ENCODE assay signal across 8 cellular contexts in the genomic region with DNA sequence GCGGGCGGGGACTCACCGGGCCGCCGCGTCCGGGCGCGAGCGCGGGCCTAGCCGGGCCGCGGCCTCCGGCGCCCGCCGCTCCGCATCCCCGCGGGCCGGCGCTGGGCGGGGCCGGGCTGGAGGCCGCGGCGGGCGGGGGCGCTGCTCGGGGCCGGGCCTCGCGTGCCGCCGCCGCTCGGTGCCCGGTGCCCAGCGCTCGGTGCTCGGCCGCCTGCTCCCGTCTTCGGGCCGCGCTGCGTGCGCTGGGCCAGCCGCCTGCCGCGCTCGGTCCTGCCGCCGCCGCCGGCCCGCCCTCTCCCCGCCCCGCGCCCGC. TPM values are rescaled to one million over a fixed set of nuclear protein-coding genes. Genes with fewer than 3 reads are reported as not detected.
DNase-seq lines count a peak whose midpoint lies in the region; ATAC-seq and TF ChIP-seq lines count a peak whose summit lies in the region.

Gene AKT1 (minus strand): TSS at position 281 of the 313 bp plus-strand sequence. CDS start 3,105 bp downstream, outside the sequence.

- POLR2A ChIA-PET in T-cell (lab: Charles Lee): no interaction called here

- no peak for DNase-seq in activated T-cell treated with anti-CD3 and anti-CD28 coated beads, Interleukin-2, amount 50 U/mL, for 24 hours
- DNase-seq in activated T-cell treated with anti-CD3 and anti-CD28 coated beads, Interleukin-2, amount 50 U/mL, for 48 hours: no peak
- DNase-seq in T-cell (no peak), fibroblast of villous mesenchyme (ENCODE audit: low read depth) (no peak), osteoblast (ENCODE audit: insufficient read length, low spot score, missing footprints) (no peak), DMS79 treated with DMSO at 0.1 percent for 48 hours (lab: John Stamatoyannopoulos, UW) (no peak), globus pallidus (ENCODE audit: low spot score) (no peak)

- TF ChIP-seq CTCF in fibroblast of villous mesenchyme (IDR thresholded peaks at IDR 0.05; ENCODE audit: insufficient read depth, low read depth, low read length): no peak
- no peak for TF ChIP-seq CTCF in osteoblast (IDR thresholded peaks at IDR 0.05; ENCODE audit: extremely low read depth, low read depth, low read length)

- peaks cover 45% of the 10 kb centered on the region for H3K79me2 ChIP-seq in osteoblast (ENCODE audit: insufficient read depth, low read length)

- no peaks in the 10 kb centered on the region for H3K36me3 ChIP-seq in osteoblast (ENCODE audit: insufficient read depth, low read length)

- H3K4me3 Mint-ChIP-seq in activated T-cell treated with anti-CD3 and anti-CD28 coated beads, Interleukin-2, amount 50 U/mL, for 24 hours: peak within 1 kb of the TSS; percentile 92
- peak within 1 kb of the TSS; percentile 83 to 91 (median 85) for H3K4me3 Mint-ChIP-seq in T-cell

- CTCF ChIA-PET in T-cell (lab: Charles Lee): no interaction called here

- peaks cover 17% of the 10 kb centered on the region for H3K4me1 ChIP-seq in osteoblast (ENCODE audit: insufficient read depth, low read length)

- ATAC-seq in T-cell (replicated peaks in 1 of 4) (peak; percentile 19 to 46 (median 28)), GM21717 (IDR thresholded peaks at IDR 0.05; ENCODE audit: unreplicated experiment) (no peak)

- H3K4me1 Mint-ChIP-seq in activated T-cell treated with anti-CD3 and anti-CD28 coated beads, Interleukin-2, amount 50 U/mL, for 24 hours (ENCODE audit: low read depth): peaks cover 43% of the 10 kb centered on the region
- peaks cover 45 to 50% (median 47%) of the 10 kb centered on the region in 3 donors for H3K4me1 Mint-ChIP-seq in T-cell

- peaks cover 29% of the 10 kb centered on the region for H3K36me3 Mint-ChIP-seq in activated T-cell treated with anti-CD3 and anti-CD28 coated beads, Interleukin-2, amount 50 U/mL, for 24 hours (ENCODE audit: low read depth)
- H3K36me3 Mint-ChIP-seq in T-cell: peaks cover 3% of the 10 kb centered on the region

- H2AFZ ChIP-seq in osteoblast (ENCODE audit: low read length): peak within 1 kb of the TSS; percentile 6

- peaks cover 6% of the 10 kb centered on the region for H3K27me3 Mint-ChIP-seq in activated T-cell treated with anti-CD3 and anti-CD28 coated beads, Interleukin-2, amount 50 U/mL, for 24 hours
- H3K27me3 Mint-ChIP-seq in T-cell: no peaks in the 10 kb centered on the region

- peak within 1 kb of the TSS; percentile 51 for H3K27ac ChIP-seq in osteoblast (ENCODE audit: low read depth, low read length)

- peak within 1 kb of the TSS; percentile 78 for H3K4me3 ChIP-seq in fibroblast of villous mesenchyme (ENCODE audit: low read depth, low read length)
- H3K4me3 ChIP-seq in osteoblast (ENCODE audit: insufficient read depth, low read length): peak within 1 kb of the TSS; percentile 83

- no peaks in the 10 kb centered on the region for H3K9me3 Mint-ChIP-seq in activated T-cell treated with anti-CD3 and anti-CD28 coated beads, Interleukin-2, amount 50 U/mL, for 24 hours
- no peaks in the 10 kb centered on the region for H3K9me3 Mint-ChIP-seq in T-cell

- H3K27me3 ChIP-seq in osteoblast (ENCODE audit: insufficient read depth, low read length): peaks cover 2% of the 10 kb centered on the region

- peak within 1 kb of the TSS; percentile 85 for H3K4me2 ChIP-seq in osteoblast (ENCODE audit: insufficient read depth, low read length)

- peak within 1 kb of the TSS; percentile 86 for H3K27ac Mint-ChIP-seq in activated T-cell treated with anti-CD3 and anti-CD28 coated beads, Interleukin-2, amount 50 U/mL, for 24 hours
- H3K27ac Mint-ChIP-seq in T-cell: peak within 1 kb of the TSS; percentile 80 to 86

- no peaks in the 10 kb centered on the region for H3K9me3 ChIP-seq in osteoblast (ENCODE audit: low read depth, low read length)

- H4K20me1 ChIP-seq in osteoblast (ENCODE audit: insufficient read depth, low read length): peaks cover 42% of the 10 kb centered on the region

RNA-seq across cellular contexts. Expression of gene AKT1, which starts in this region (rescaled TPM):
- total RNA-seq in T-cell (100 to 1,000 TPM in 2 of 5 donors, 10 to 100 TPM in 3; 68.4 to 113 (median 99.7) TPM), fibroblast of villous mesenchyme (233 and 261 TPM in 2 replicates), osteoblast (156 and 188 TPM in 2 replicates)
